ENCODE assay signal across 8 cellular contexts in the genomic region with DNA sequence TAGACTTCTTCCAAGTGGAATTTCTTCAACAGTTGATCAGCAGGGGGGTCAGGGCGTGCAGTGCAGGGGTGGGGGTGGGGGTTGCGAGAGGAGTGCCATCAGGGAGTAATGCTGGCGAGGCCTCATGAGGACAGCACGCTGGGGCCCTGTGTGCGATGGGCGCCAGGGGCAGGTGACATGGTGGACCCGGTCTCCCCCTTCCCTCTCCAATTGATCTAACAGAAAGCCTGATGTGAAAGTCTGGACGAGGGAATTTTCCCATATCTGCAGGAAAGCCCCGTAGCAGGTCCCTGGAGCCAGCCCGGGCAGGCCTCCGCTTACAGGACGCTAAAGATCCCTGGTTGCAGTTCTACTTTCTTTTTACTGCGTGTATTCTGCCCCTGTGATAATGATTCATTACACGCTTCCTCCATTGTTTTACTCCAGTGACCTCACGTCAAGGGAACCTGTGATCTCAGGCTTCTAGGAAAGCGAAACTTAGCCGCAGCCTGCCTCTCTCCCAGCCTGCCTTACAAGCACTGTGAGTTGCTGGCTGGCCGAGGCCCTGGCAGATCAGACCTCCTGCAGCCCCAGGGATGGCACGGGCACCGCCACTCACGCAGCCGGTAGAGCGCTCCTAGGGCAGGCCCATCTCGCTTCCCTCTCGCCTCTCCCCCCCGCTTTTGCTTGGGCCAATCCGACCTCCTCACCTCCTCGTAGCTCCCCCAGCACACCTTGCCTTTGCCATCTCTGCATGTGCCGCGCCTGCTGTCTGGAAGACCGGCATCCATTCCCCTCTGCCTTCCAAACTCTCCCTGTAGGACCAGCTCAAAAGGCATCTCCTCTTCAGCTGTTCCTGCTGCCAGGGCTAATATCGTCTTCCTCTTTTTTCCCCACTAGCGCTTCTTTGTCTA. TPM values are rescaled to one million over a fixed set of nuclear protein-coding genes. Genes with fewer than 3 reads are reported as not detected.
A peak's percentile ranks its signal among the peaks of the same experiment; 100 is the strongest.
DNase-seq lines count a peak whose midpoint lies in the region; ATAC-seq and TF ChIP-seq lines count a peak whose summit lies in the region.

No MANE protein-coding gene starts in this region.

- ATAC-seq in GM19324 (IDR thresholded peaks at IDR 0.05; ENCODE audit: low FRiP score, unreplicated experiment) = peak; percentile 84
- peak; percentile 85 for ATAC-seq in HG03457 (IDR thresholded peaks at IDR 0.05; ENCODE audit: unreplicated experiment)
- ATAC-seq in activated naive CD8-positive, alpha-beta T cell treated with anti-CD3 and anti-CD28 coated beads, Interleukin-2, amount 10 ng/mL, durations not matched to agents 7 days and 5 days (ENCODE audit: low read depth) = peak; percentile 97
- ATAC-seq in left ventricle myocardium superior = peak; percentile 94

- peaks cover 2% of the 10 kb centered on the region for H3K27me3 Mint-ChIP-seq in activated naive CD8-positive, alpha-beta T cell treated with anti-CD3 and anti-CD28 coated beads, Interleukin-2, amount 10 ng/mL, durations not matched to agents 7 days and 5 days

- intact Hi-C loops in left ventricle myocardium superior (cut with micrococcal nuclease) (no loop called here), sigmoid colon (cut with DNase I) (no loop called here)

- TF ChIP-seq EP300 in sigmoid colon (IDR thresholded peaks at IDR 0.05) = no peak

- no peaks in the 10 kb centered on the region for H3K27me3 ChIP-seq in BLaER1
- H3K27me3 ChIP-seq in sigmoid colon = no peaks in the 10 kb centered on the region

- H3K4me1 ChIP-seq in BLaER1 = peaks cover 16% of the 10 kb centered on the region
- H3K4me1 ChIP-seq in sigmoid colon = peaks cover 0 to 15% (median 6%) of the 10 kb centered on the region in 4 donors

- WGBS in sigmoid colon, 2 donors = 21 to 22% methylated on average over 33 of the region's 33 CpGs

- H3K4me2 ChIP-seq in BLaER1 = peak overlapping the region; percentile 74

- TF ChIP-seq POLR2A in sigmoid colon (IDR thresholded peaks at IDR 0.05) = no peak

- no peak for TF ChIP-seq CTCF in sigmoid colon (IDR thresholded peaks at IDR 0.05)

- H3K4me1 Mint-ChIP-seq in activated naive CD8-positive, alpha-beta T cell treated with anti-CD3 and anti-CD28 coated beads, Interleukin-2, amount 10 ng/mL, durations not matched to agents 7 days and 5 days = peaks cover 45% of the 10 kb centered on the region

- H3K4me3 Mint-ChIP-seq in activated naive CD8-positive, alpha-beta T cell treated with anti-CD3 and anti-CD28 coated beads, Interleukin-2, amount 10 ng/mL, durations not matched to agents 7 days and 5 days = peak overlapping the region; percentile 96

- POLR2A ChIA-PET in activated naive CD8-positive, alpha-beta T cell treated with anti-CD3 and anti-CD28 coated beads, Interleukin-2, amount 10 ng/mL, durations not matched to agents 7 days and 5 days (lab: Charles Lee) = interaction anchor here (0.7 to 1.8 kb wide), 4 partner anchors 42 to 79 kb away, joined by 3 to 13 read pairs (median 5); a partner anchor contains a TSS

- H3K4me3 ChIP-seq in BLaER1 = peak overlapping the region; percentile 58
- peak overlapping the region; percentile 50 for H3K4me3 ChIP-seq in SK-N-MC
- H3K4me3 ChIP-seq in sigmoid colon = peak overlapping the region; percentile 27 to 54 (median 46)

- H3K36me3 ChIP-seq in BLaER1 (no peaks in the 10 kb centered on the region), SK-N-MC (ENCODE audit: insufficient read depth, low read length) (no peaks in the 10 kb centered on the region), sigmoid colon (no peaks in the 10 kb centered on the region)

- DNase-seq in SK-N-MC (ENCODE audit: low read depth, low spot score) = no peak
- peak; percentile 85 for DNase-seq in activated naive CD8-positive, alpha-beta T cell treated with anti-CD3 and anti-CD28 coated beads, Interleukin-2, amount 10 ng/mL, durations not matched to agents 7 days and 5 days
- DNase-seq in left ventricle myocardium superior = peak; percentile 74
- peak; percentile 89 for DNase-seq in sigmoid colon
- DNase-seq in NCI-H2171 (lab: John Stamatoyannopoulos, UW) = no peak

- no peaks in the 10 kb centered on the region for H4K20me1 ChIP-seq in BLaER1

- H3K27ac Mint-ChIP-seq in activated naive CD8-positive, alpha-beta T cell treated with anti-CD3 and anti-CD28 coated beads, Interleukin-2, amount 10 ng/mL, durations not matched to agents 7 days and 5 days = peak overlapping the region; percentile 99

- H3K27ac ChIP-seq in BLaER1 (peak overlapping the region; percentile 62), SK-N-MC (peak overlapping the region; percentile 65; the same call in 1 of the 2 replicates), sigmoid colon (peak overlapping the region; percentile 78 to 88 (median 85))

- peak overlapping the region; percentile 58 for H3K9ac ChIP-seq in BLaER1
- peak overlapping the region; percentile 33 for H3K9ac ChIP-seq in SK-N-MC (ENCODE audit: insufficient read length)

- peaks cover 23% of the 10 kb centered on the region for H3K36me3 Mint-ChIP-seq in activated naive CD8-positive, alpha-beta T cell treated with anti-CD3 and anti-CD28 coated beads, Interleukin-2, amount 10 ng/mL, durations not matched to agents 7 days and 5 days

- no peaks in the 10 kb centered on the region for H3K9me3 ChIP-seq in BLaER1
- no peaks in the 10 kb centered on the region for H3K9me3 ChIP-seq in SK-N-MC (ENCODE audit: low read depth, low read length)
- no peaks in the 10 kb centered on the region for H3K9me3 ChIP-seq in sigmoid colon

- peaks cover 4% of the 10 kb centered on the region for H3K9me3 Mint-ChIP-seq in activated naive CD8-positive, alpha-beta T cell treated with anti-CD3 and anti-CD28 coated beads, Interleukin-2, amount 10 ng/mL, durations not matched to agents 7 days and 5 days

RNA-seq across cellular contexts. Expression of a gene that starts 19.2 kb away (rescaled TPM):
- total RNA-seq in activated naive CD8-positive, alpha-beta T cell treated with anti-CD3 and anti-CD28 coated beads, Interleukin-2, amount 10 ng/mL, durations not matched to agents 7 days and 5 days = under 1 TPM in 1 of 2 experiments, not detected in 1; 0.17 TPM
- not detected for total RNA-seq in left ventricle myocardium superior
- under 1 TPM in 1 of 4 donors, not detected in 3; 0.36 TPM for total RNA-seq in sigmoid colon
- 1 to 10 TPM; 3.5 to 6.4 (median 3.6) TPM for polyA plus RNA-seq in sigmoid colon

RNA-seq across cellular contexts. Expression of a gene that starts 50.6 kb away (rescaled TPM):
- 10 to 100 TPM; 62.1 to 62.8 TPM for total RNA-seq in activated naive CD8-positive, alpha-beta T cell treated with anti-CD3 and anti-CD28 coated beads, Interleukin-2, amount 10 ng/mL, durations not matched to agents 7 days and 5 days
- total RNA-seq in left ventricle myocardium superior (6.9 TPM), sigmoid colon (100 to 1,000 TPM in 1 of 4 donors, 10 to 100 TPM in 3; 14.3 to 179 (median 30.4) TPM)
- polyA plus RNA-seq in sigmoid colon = 10 to 100 TPM in 1 of 3 donors, 1 to 10 TPM in 2; 7.8 to 29.0 (median 9.5) TPM

Comparison
In these comparisons a context has a peak if more than half of its experiments do, and no peak if none do; other contexts are left out.
1. DNase-seq: peak in activated naive CD8-positive, alpha-beta T cell treated with anti-CD3 and anti-CD28 coated beads, Interleukin-2, amount 10 ng/mL, durations not matched to agents 7 days and 5 days (single experiment), left ventricle myocardium superior (single experiment) and sigmoid colon (single experiment); none in SK-N-MC (single experiment) and NCI-H2171 (single experiment).
2. Peak in every context shown above with its lines, with median percentiles within 50 percentile points of each other: H3K27ac ChIP-seq, H3K4me3 ChIP-seq and ATAC-seq.